Comparison of ENCODE assay signal across 8 cellular contexts in the genomic region with DNA sequence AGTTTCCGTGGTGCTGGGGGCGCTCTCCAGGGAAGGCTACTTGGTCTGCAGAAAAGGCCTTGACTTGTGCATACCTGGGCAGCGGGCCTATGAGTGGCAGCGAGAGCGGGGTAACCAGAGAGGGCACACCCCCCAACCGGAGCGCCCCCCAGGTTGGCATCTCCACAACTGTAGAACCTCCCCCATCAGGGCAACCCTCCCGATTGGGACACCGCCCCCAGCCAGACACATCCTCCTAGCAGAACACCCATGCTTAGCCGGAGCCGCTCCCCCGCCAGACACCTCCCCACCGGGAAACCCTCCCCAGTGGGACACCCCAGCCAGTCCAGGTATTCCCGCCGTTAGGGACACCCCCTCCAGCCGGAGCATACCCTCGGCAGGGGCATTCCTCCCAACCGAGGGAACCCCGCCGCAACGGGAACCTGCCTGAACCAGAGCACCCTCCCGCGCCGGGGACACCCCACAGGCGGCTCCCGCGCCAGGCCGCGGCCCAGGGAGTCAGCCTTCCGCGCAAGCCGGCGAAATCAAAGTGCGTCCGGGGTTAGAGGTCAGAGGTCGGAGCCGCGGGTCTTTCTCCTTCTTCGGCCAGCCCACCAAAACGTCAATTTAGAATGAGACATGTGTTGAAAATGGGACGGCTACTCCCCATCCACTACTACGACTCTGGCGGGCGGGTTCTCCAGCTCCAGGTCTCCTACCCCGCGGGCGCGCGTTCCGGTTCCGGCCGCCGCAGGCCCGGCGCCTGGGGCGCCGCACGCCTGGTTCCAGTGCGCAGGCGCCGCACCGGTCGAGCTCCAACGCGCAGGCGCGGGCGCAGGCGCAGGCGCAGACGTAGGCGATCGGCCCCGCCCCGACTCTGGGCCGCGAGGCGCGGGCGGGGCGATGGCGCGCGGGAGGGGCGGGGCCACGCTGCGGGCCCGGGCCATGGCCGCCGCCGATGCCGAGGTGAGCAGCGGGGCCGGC. TPM values are rescaled to one million over a fixed set of nuclear protein-coding genes. Genes with fewer than 3 reads are reported as not detected.
DNase-seq lines count a peak whose midpoint lies in the region; ATAC-seq, FAIRE-seq and TF ChIP-seq lines count a peak whose summit lies in the region.

A gene (plus strand): TSS at position 901 of the 963 bp plus-strand sequence. CDS start 24 bp downstream, at position 925.

- H3K18ac ChIP-seq in IMR-90 (ENCODE audit: low read depth, low read length), result peak within 1 kb of the TSS; percentile 90

- H3K9me1 ChIP-seq in IMR-90 (ENCODE audit: insufficient read depth, low read length), result peaks cover 19% of the 10 kb centered on the region

- peak within 1 kb of the TSS; percentile 95 for H2BK5ac ChIP-seq in IMR-90 (ENCODE audit: low read depth, low read length, poor library complexity, severe bottlenecking)

- peak within 1 kb of the TSS; percentile 83; the same call in 1 of the 2 replicates for H2BK20ac ChIP-seq in IMR-90 (ENCODE audit: low read depth, low read length)

- peak within 1 kb of the TSS; percentile 90 for H2BK120ac ChIP-seq in IMR-90 (ENCODE audit: low read depth, low read length)

- peak within 1 kb of the TSS; percentile 94 for H4K5ac ChIP-seq in IMR-90 (ENCODE audit: low read depth, low read length)

- H3K9me3 Mint-ChIP-seq in naive B cell, result peaks cover 0 to 2% (median 0%) of the 10 kb centered on the region in 7 donors
- H3K9me3 Mint-ChIP-seq in stimulated activated effector memory CD8-positive, alpha-beta T cell treated with anti-CD3 and anti-CD28 coated beads, Interleukin-12 subunit alpha, Interleukin-12 subunit beta, amount 100 ng/mL, for 72 hours, result no peaks in the 10 kb centered on the region

- H2BK15ac ChIP-seq in IMR-90 (ENCODE audit: low read depth, low read length), result peak within 1 kb of the TSS; percentile 91; the same call in 1 of the 3 replicates

- intact Hi-C loops in IMR-90 (cut with micrococcal nuclease) (no loop called here), Panc1 (cut with micrococcal nuclease; ENCODE audit: unreplicated experiment) (no loop called here), esophagus squamous epithelium (cut with DNase I) (no loop called here)

- peak within 1 kb of the TSS; percentile 99 for H3K23ac ChIP-seq in IMR-90 (ENCODE audit: low read depth, low read length)

- H3K56ac ChIP-seq in IMR-90 (ENCODE audit: extremely low read depth, insufficient read depth, low read length), result peak within 1 kb of the TSS; percentile 95

- in situ Hi-C loops in IMR-90 (cut with MboI; ENCODE audit: low sequenced_read_pairs) (no loop called here), Panc1 (cut with HindIII; ENCODE audit: low pct_unique_long_range_greater_than_20kb, low sequenced_read_pairs) (no loop called here)

- peak within 1 kb of the TSS; percentile 100 for H3K9ac ChIP-seq in IMR-90 (ENCODE audit: low read depth, low read length)

- H3K27me3 Mint-ChIP-seq in naive B cell, result no peaks in the 10 kb centered on the region

- TF ChIP-seq POLR2A in IMR-90 (IDR thresholded peaks at IDR 0.05; ENCODE audit: low read depth, low read length) (peak; percentile 70), esophagus squamous epithelium (IDR thresholded peaks at IDR 0.05) (peak in 3 of 4 donors; percentile 30 to 80 (median 53))

- H3K27ac Mint-ChIP-seq in naive B cell, result peak within 1 kb of the TSS; percentile 85 to 97 (median 90)
- peak within 1 kb of the TSS; percentile 85 for H3K27ac Mint-ChIP-seq in stimulated activated effector memory CD8-positive, alpha-beta T cell treated with anti-CD3 and anti-CD28 coated beads, Interleukin-12 subunit alpha, Interleukin-12 subunit beta, amount 100 ng/mL, for 72 hours

- dilution Hi-C loops in IMR-90 (cut with HindIII; ENCODE audit: low sequenced_read_pairs, unreplicated experiment), result no loop called here

- ATAC-seq in GM21515 (IDR thresholded peaks at IDR 0.05; ENCODE audit: unreplicated experiment) (peak; percentile 68), IMR-90 (ENCODE audit: low read depth) (peak; percentile 90), Panc1 (peak; percentile 79), naive B cell (ENCODE audit: low read depth in 2 of 2) (peak; percentile 81 to 84)
- peak; percentile 84 for ATAC-seq in stimulated activated effector memory CD8-positive, alpha-beta T cell treated with anti-CD3 and anti-CD28 coated beads, Interleukin-12 subunit alpha, Interleukin-12 subunit beta, amount 100 ng/mL, for 72 hours

- TF ChIP-seq CTCF in D721Med (IDR thresholded peaks at IDR 0.05; ENCODE audit: insufficient read depth, missing control alignments) (no peak), IMR-90 (conservative IDR thresholded peaks at IDR 0.05; ENCODE audit: low read depth, low read length) (0 out of 2 replicates have a peak, but pooled peaks have one; percentile 2), Panc1 (IDR thresholded peaks at IDR 0.05) (no peak), esophagus squamous epithelium (IDR thresholded peaks at IDR 0.05) (peak in 1 of 6 experiments; percentile 20)

- H3K14ac ChIP-seq in IMR-90 (replicated peaks; ENCODE audit: low read depth, low read length), result peak within 1 kb of the TSS; percentile 100

- POLR2A ChIA-PET in IMR-90 (lab: Charles Lee; ENCODE audit: unreplicated experiment), result no interaction called here
- POLR2A ChIA-PET in Panc1 (lab: Charles Lee), result interaction anchor here (0.6 kb wide), 3 partner anchors 15 to 205 kb away, joined by 3 to 7 read pairs (median 4); no protein-coding TSS in a partner anchor

- H3K4ac ChIP-seq in IMR-90 (ENCODE audit: low read depth, low read length), result peak within 1 kb of the TSS; percentile 98

- H3K27me3 ChIP-seq in IMR-90 (ENCODE audit: control insufficient read depth, insufficient read depth, low read length), result no peaks in the 10 kb centered on the region
- H3K27me3 ChIP-seq in Panc1 (ENCODE audit: control insufficient read depth, insufficient read depth, low read length), result no peaks in the 10 kb centered on the region
- no peaks in the 10 kb centered on the region for H3K27me3 ChIP-seq in esophagus squamous epithelium

- peaks cover 22 to 62% of the 10 kb centered on the region in 2 experiments for H3K79me1 ChIP-seq in IMR-90 (ENCODE audit: low read depth in 1 of 2, low read length in 2 of 2)

- H4K8ac ChIP-seq in IMR-90 (ENCODE audit: low read depth in 2 of 2, low read length in 2 of 2), result peak within 1 kb of the TSS; percentile 98 to 99

- no peak for TF ChIP-seq RAD21 in IMR-90 (IDR thresholded peaks at IDR 0.05; ENCODE audit: low read length)

- FAIRE-seq in D721Med (lab: Jason Lieb, UNC), result no peak

- H2AK5ac ChIP-seq in IMR-90 (ENCODE audit: low read depth, low read length), result peak within 1 kb of the TSS; percentile 42

- peak within 1 kb of the TSS; percentile 99 for H3K4me2 ChIP-seq in IMR-90 (ENCODE audit: low read depth, low read length)

- H3K4me3 Mint-ChIP-seq in naive B cell, result peak within 1 kb of the TSS; percentile 85 to 97 (median 94)
- peak within 1 kb of the TSS; percentile 79 for H3K4me3 Mint-ChIP-seq in stimulated activated effector memory CD8-positive, alpha-beta T cell treated with anti-CD3 and anti-CD28 coated beads, Interleukin-12 subunit alpha, Interleukin-12 subunit beta, amount 100 ng/mL, for 72 hours

- peak within 1 kb of the TSS; percentile 96 for H4K91ac ChIP-seq in IMR-90 (ENCODE audit: insufficient read depth, low read depth, low read length)

- peak within 1 kb of the TSS; percentile 98 for H2AFZ ChIP-seq in IMR-90 (replicated peaks; ENCODE audit: low read length, poor library complexity)

- H2AK9ac ChIP-seq in IMR-90 (replicated peaks; ENCODE audit: low read depth, low read length, poor library complexity), result peak within 1 kb of the TSS; percentile 99

- H3K4me1 ChIP-seq in IMR-90 (ENCODE audit: control insufficient read depth, insufficient read depth, low read length) (peaks cover 11% of the 10 kb centered on the region), Panc1 (ENCODE audit: control insufficient read depth, insufficient read depth, low read length) (peaks cover 38% of the 10 kb centered on the region), esophagus squamous epithelium (peaks cover 27 to 79% (median 41%) of the 10 kb centered on the region in 3 donors)

- CTCF ChIA-PET in IMR-90 (lab: Yijun Ruan, JAX) (no interaction called here), Panc1 (lab: Charles Lee) (interaction anchor here (0.7 kb wide), 1 partner anchor 39 kb away, joined by 3 read pairs; no protein-coding TSS in a partner anchor)

- peak within 1 kb of the TSS; percentile 98 for H3K27ac ChIP-seq in IMR-90 (ENCODE audit: insufficient read depth, low read length)
- peak within 1 kb of the TSS; percentile 91 for H3K27ac ChIP-seq in Panc1 (ENCODE audit: low read length)
- H3K27ac ChIP-seq in esophagus squamous epithelium, result peak within 1 kb of the TSS; percentile 93 to 97 (median 94)

- H4K20me1 ChIP-seq in IMR-90 (ENCODE audit: insufficient read depth, low read length), result peaks cover 45% of the 10 kb centered on the region

- H3K36me3 Mint-ChIP-seq in naive B cell, result no peaks in the 10 kb centered on the region
- H3K36me3 Mint-ChIP-seq in stimulated activated effector memory CD8-positive, alpha-beta T cell treated with anti-CD3 and anti-CD28 coated beads, Interleukin-12 subunit alpha, Interleukin-12 subunit beta, amount 100 ng/mL, for 72 hours, result peaks cover 59% of the 10 kb centered on the region

- H3K9me3 ChIP-seq in IMR-90 (ENCODE audit: control insufficient read depth, insufficient read depth, low read length), result no peaks in the 10 kb centered on the region
- H3K9me3 ChIP-seq in Panc1 (ENCODE audit: control insufficient read depth, insufficient read depth, low read depth, low read length), result no peaks in the 10 kb centered on the region
- H3K9me3 ChIP-seq in esophagus squamous epithelium, result no peaks in the 10 kb centered on the region

- peaks cover 31% of the 10 kb centered on the region for H3K36me3 ChIP-seq in IMR-90 (ENCODE audit: control insufficient read depth, insufficient read depth, low read length)
- peaks cover 6% of the 10 kb centered on the region; the same call in 1 of the 2 replicates for H3K36me3 ChIP-seq in Panc1 (ENCODE audit: control insufficient read depth, insufficient read depth, low read length)
- H3K36me3 ChIP-seq in esophagus squamous epithelium, result peaks cover 19 to 42% (median 24%) of the 10 kb centered on the region in 3 donors

- peak within 1 kb of the TSS; percentile 93 for H3K4me3 ChIP-seq in IMR-90 (ENCODE audit: insufficient read depth, low read depth, low read length)
- H3K4me3 ChIP-seq in Panc1 (ENCODE audit: low read depth in 2 of 2, low read length in 2 of 2), result peak within 1 kb of the TSS; percentile 87 to 88
- peak within 1 kb of the TSS; percentile 67 to 98 (median 86) for H3K4me3 ChIP-seq in esophagus squamous epithelium

- DNase-seq in D721Med (ENCODE audit: insufficient read length, low spot score) (peak; percentile 94), IMR-90 (peak; percentile 74), Panc1 (ENCODE audit: low read depth, low spot score) (no peak), esophagus squamous epithelium (lab: John Stamatoyannopoulos, UW) (no peak), naive B cell (peak; percentile 94)
- DNase-seq in activated T-cell treated with anti-CD3 and anti-CD28 coated beads, Interleukin-2, amount 50 U/mL, for 48 hours, result peak; percentile 93 to 94
- peak; percentile 97 to 99 for DNase-seq in stimulated activated effector memory CD8-positive, alpha-beta T cell treated with anti-CD3 and anti-CD28 coated beads, Interleukin-12 subunit alpha, Interleukin-12 subunit beta, amount 100 ng/mL, for 72 hours (ENCODE audit: low spot score in 2 of 2)

- H3K4me1 Mint-ChIP-seq in naive B cell, result peaks cover 23 to 48% (median 42%) of the 10 kb centered on the region in 3 donors
- H3K4me1 Mint-ChIP-seq in stimulated activated effector memory CD8-positive, alpha-beta T cell treated with anti-CD3 and anti-CD28 coated beads, Interleukin-12 subunit alpha, Interleukin-12 subunit beta, amount 100 ng/mL, for 72 hours, result peaks cover 32% of the 10 kb centered on the region

- 1% methylated on average over 20 of the region's 94 CpGs; no CpG with 5 or more reads in 1 of the 2 experiments for WGBS in IMR-90 (ENCODE audit: extremely low coverage in 2 of 2, insufficient read length in 1 of 2), 2 experiments
- 1 to 2% methylated on average over 9 to 26 of the region's 94 CpGs for WGBS in esophagus squamous epithelium, 2 donors

- no TSS peak for BruUV-seq in IMR-90 (replicated peaks; lab: Mats Ljungman, UMichigan)
- BruUV-seq in Panc1 (replicated peaks; lab: Mats Ljungman, UMichigan), result TSS peak; percentile 88

RNA-seq across cellular contexts. Expression of the gene that starts here (rescaled TPM):
- 32.8 and 36.1 TPM in 2 replicates for total RNA-seq in IMR-90 (2012; rRNA removed)
- polyA plus RNA-seq in IMR-90 (2012; rRNA removed), result 35.1 and 39.0 TPM in 2 replicates
- 30.8 and 36.6 TPM in 2 replicates for polyA plus RNA-seq in IMR-90 (2012; cell fraction: cytosol; rRNA removed)
- 109 and 195 TPM in 2 replicates for polyA plus RNA-seq in IMR-90 (2012; cell fraction: nucleus; rRNA removed; ENCODE audit: low replicate concordance)
- 63.9 TPM for total RNA-seq in Panc1 (2021; ENCODE audit: unreplicated experiment)
- polyA plus RNA-seq in Panc1 (2012; ENCODE audit: insufficient read length), result 69.9 TPM
- total RNA-seq in esophagus squamous epithelium, result 10 to 100 TPM; 42.8 to 87.0 (median 65.0) TPM
- 10 to 100 TPM in 5 of 6 donors, 1 to 10 TPM in 1; 6.7 to 45.0 (median 31.5) TPM for polyA plus RNA-seq in naive B cell (ENCODE audit: low read depth in 6 of 6)

Comparison
In these comparisons a context has a peak if more than half of its experiments do, and no peak if none do; other contexts are left out.
1. DNase-seq: peak in D721Med (single experiment), IMR-90 (single experiment), activated T-cell treated with anti-CD3 and anti-CD28 coated beads, Interleukin-2, amount 50 U/mL, for 48 hours (2 of 2), naive B cell (single experiment) and stimulated activated effector memory CD8-positive, alpha-beta T cell treated with anti-CD3 and anti-CD28 coated beads, Interleukin-12 subunit alpha, Interleukin-12 subunit beta, amount 100 ng/mL, for 72 hours (2 of 2); none in Panc1 (single experiment) and esophagus squamous epithelium (single experiment).
2. Peak in every context shown above with its lines, with median percentiles within 50 percentile points of each other: ATAC-seq, H3K27ac ChIP-seq and H3K4me3 ChIP-seq.